Comparison of ENCODE assay signal across 1 cellular context in genomic region chr17:67374329-67375053, GRCh38.
A peak's percentile ranks its signal among the peaks of the same experiment; 100 is the strongest.
TF ChIP-seq lines count a peak whose summit lies in the region.

No MANE protein-coding gene starts in this region.

TF ChIP-seq in K562, 482 proteins besides CTCF, POLR2A, EP300 and RAD21 (continued from another document):
- TF ChIP-seq PKNOX1 (IDR thresholded peaks at IDR 0.05) (peak; percentile 83), CREB1 (IDR thresholded peaks at IDR 0.05) (peak; percentile 55; the same call in 1 of the 2 replicates), CREB1 (CRISPR knock-in tag; IDR thresholded peaks at IDR 0.05) (no peak), RERE (CRISPR knock-in tag; IDR thresholded peaks at IDR 0.05; ENCODE audit: borderline replicate concordance) (no peak), CBFA2T3 (IDR thresholded peaks at IDR 0.05) (peak; percentile 97), ZBTB2 (IDR thresholded peaks at IDR 0.05) (peak; percentile 11; the same call in 1 of the 2 replicates), TAL1 (IDR thresholded peaks at IDR 0.05) (peak; percentile 91), RCOR1 (IDR thresholded peaks at IDR 0.05; ENCODE audit: borderline replicate concordance in 1 of 2, low read depth in 2 of 2, low read length in 2 of 2) (peak; percentile 48 to 72; a peak in 3 of 4 replicates), PHB2 (IDR thresholded peaks at IDR 0.05; ENCODE audit: low read depth) (peak; percentile 79), NRF1 (conservative IDR thresholded peaks at IDR 0.05 in 1 of 2, IDR thresholded peaks at IDR 0.05 in 1 of 2) (peak in 1 of 2 experiments; percentile 35; a peak in 1 of 4 replicates), EP400 (IDR thresholded peaks at IDR 0.05) (peak; percentile 22; the same call in 1 of the 2 replicates), KLF10 (CRISPR knock-in tag; IDR thresholded peaks at IDR 0.05) (no peak), ZFP30 (CRISPR knock-in tag; IDR thresholded peaks at IDR 0.05; ENCODE audit: borderline replicate concordance) (no peak), ZBTB33 (CRISPR knock-in tag; IDR thresholded peaks at IDR 0.05) (0 out of 2 replicates have a peak, but pooled peaks have one; percentile 19), KAT8 (IDR thresholded peaks at IDR 0.05; ENCODE audit: low read depth) (no peak), ZNF449 (CRISPR knock-in tag; IDR thresholded peaks at IDR 0.05) (peak; percentile 50; the same call in 1 of the 2 replicates), ARID2 (IDR thresholded peaks at IDR 0.05) (peak; percentile 38; the same call in 1 of the 2 replicates), MED1 (CRISPR knock-in tag; IDR thresholded peaks at IDR 0.05; ENCODE audit: borderline replicate concordance) (no peak), HES1 (IDR thresholded peaks at IDR 0.05; ENCODE audit: low read depth) (0 out of 2 replicates have a peak, but pooled peaks have one; percentile 48), BHLHE40 (IDR thresholded peaks at IDR 0.05; ENCODE audit: low read length) (peak; percentile 51), MNT (conservative IDR thresholded peaks at IDR 0.05) (peak in 1 of 2 experiments; percentile 58; a peak in 2 of 4 replicates), ZNF263 (CRISPR knock-in tag; IDR thresholded peaks at IDR 0.05; ENCODE audit: borderline replicate concordance) (no peak), CBX5 (IDR thresholded peaks at IDR 0.05; ENCODE audit: borderline replicate concordance, low read depth) (0 out of 2 replicates have a peak, but pooled peaks have one; percentile 5), NR2C1 (IDR thresholded peaks at IDR 0.05) (no peak), NR2C1 (tag; IDR thresholded peaks at IDR 0.05) (no peak), ZNF347 (CRISPR knock-in tag; IDR thresholded peaks at IDR 0.05; ENCODE audit: low read depth) (no peak), SMAD4 (CRISPR knock-in tag; conservative IDR thresholded peaks at IDR 0.05) (peak; percentile 75), POLR2H (tag; IDR thresholded peaks at IDR 0.05; ENCODE audit: low read depth) (no peak), FOXA3 (CRISPR knock-in tag; conservative IDR thresholded peaks at IDR 0.05 in 1 of 2, IDR thresholded peaks at IDR 0.05 in 1 of 2) (peak in 1 of 2 experiments; percentile 17; a peak in 1 of 4 replicates), POLR2AphosphoS5 (IDR thresholded peaks at IDR 0.05; ENCODE audit: control insufficient read depth, insufficient read depth, low read depth, low read length) (peak; percentile 85), ZNF12 (CRISPR knock-in tag; IDR thresholded peaks at IDR 0.05) (no peak), C11orf30 (IDR thresholded peaks at IDR 0.05; ENCODE audit: low read depth) (peak; percentile 71), TRIM28 (IDR thresholded peaks at IDR 0.05) (0 out of 2 replicates have a peak, but pooled peaks have one; percentile 19), HDAC1 (IDR thresholded peaks at IDR 0.05) (peak in 1 of 2 experiments; percentile 74; a peak in 1 of 4 replicates), STAT5A (IDR thresholded peaks at IDR 0.05; ENCODE audit: borderline replicate concordance, low read length) (peak; percentile 82), ARID3A (IDR thresholded peaks at IDR 0.05; ENCODE audit: borderline replicate concordance, low read depth, low read length) (peak; percentile 72; the same call in 1 of the 2 replicates), ZNF507 (tag; conservative IDR thresholded peaks at IDR 0.05) (no peak), MECOM (CRISPR knock-in tag; IDR thresholded peaks at IDR 0.05) (peak; percentile 71), FOXM1 (IDR thresholded peaks at IDR 0.05; ENCODE audit: low read depth) (peak; percentile 85), FOXM1 (CRISPR knock-in tag; IDR thresholded peaks at IDR 0.05; ENCODE audit: low read depth) (no peak), RNF2 (IDR thresholded peaks at IDR 0.05) (peak; percentile 62; the same call in 1 of the 2 replicates), HIVEP1 (CRISPR knock-in tag; IDR thresholded peaks at IDR 0.05) (no peak), ZNF24 (IDR thresholded peaks at IDR 0.05) (no peak), SMARCA4 (IDR thresholded peaks at IDR 0.05) (peak; percentile 92)
